Comparison of ENCODE assay signal across 22 cellular contexts in genomic region chr1:6882414-6882813, GRCh38.
"Had no signal": no experiment of that assay in that cellular context is flagged by ENCODE, and none has a peak within 500 bp of the region (broad histone marks: within the 10 kb centered on the region; RNA-seq: fewer than 3 reads in every experiment).

No MANE protein-coding gene starts in this region.

- H3K27ac ChIP-seq: hepatocyte, left lung, left ventricle myocardium inferior, lower lobe of right lung had no signal

- H2AFZ ChIP-seq: hepatocyte had no signal

- H3K36me3 ChIP-seq: left ventricle myocardium inferior, lower lobe of right lung had no signal

- H3K4me2 ChIP-seq: hepatocyte had no signal

- H3K4me3 ChIP-seq: hepatocyte, left lung, left ventricle myocardium inferior, lower lobe of right lung, lung, mucosa of descending colon had no signal

- ATAC-seq: left cardiac atrium; left colon; left lobe of liver; left lung; left ventricle myocardium superior; lower lobe of right lung; mucosa of descending colon; naive thymus-derived CD4-positive, alpha-beta T cell had no signal

- H3K9me3 ChIP-seq: left lung, left ventricle myocardium inferior, lower lobe of right lung, mucosa of descending colon had no signal

- DNase-seq: hippocampal formation; hypothalamus; immature natural killer cell; islet precursor cell; kidney; kidney glomerular epithelial cell; left cardiac atrium; left colon; left lung; left ventricle myocardium inferior; left ventricle myocardium superior; lower lobe of right lung; mammary epithelial cell; mesenchymal stem cell; mesendoderm; midbrain; mucosa of descending colon; naive B cell; naive thymus-derived CD4-positive, alpha-beta T cell had no signal

- H3K4me1 ChIP-seq: left lung, lower lobe of right lung had no signal

- H3K27me3 ChIP-seq: hepatocyte, left lung had no signal
